In the genomic region with DNA sequence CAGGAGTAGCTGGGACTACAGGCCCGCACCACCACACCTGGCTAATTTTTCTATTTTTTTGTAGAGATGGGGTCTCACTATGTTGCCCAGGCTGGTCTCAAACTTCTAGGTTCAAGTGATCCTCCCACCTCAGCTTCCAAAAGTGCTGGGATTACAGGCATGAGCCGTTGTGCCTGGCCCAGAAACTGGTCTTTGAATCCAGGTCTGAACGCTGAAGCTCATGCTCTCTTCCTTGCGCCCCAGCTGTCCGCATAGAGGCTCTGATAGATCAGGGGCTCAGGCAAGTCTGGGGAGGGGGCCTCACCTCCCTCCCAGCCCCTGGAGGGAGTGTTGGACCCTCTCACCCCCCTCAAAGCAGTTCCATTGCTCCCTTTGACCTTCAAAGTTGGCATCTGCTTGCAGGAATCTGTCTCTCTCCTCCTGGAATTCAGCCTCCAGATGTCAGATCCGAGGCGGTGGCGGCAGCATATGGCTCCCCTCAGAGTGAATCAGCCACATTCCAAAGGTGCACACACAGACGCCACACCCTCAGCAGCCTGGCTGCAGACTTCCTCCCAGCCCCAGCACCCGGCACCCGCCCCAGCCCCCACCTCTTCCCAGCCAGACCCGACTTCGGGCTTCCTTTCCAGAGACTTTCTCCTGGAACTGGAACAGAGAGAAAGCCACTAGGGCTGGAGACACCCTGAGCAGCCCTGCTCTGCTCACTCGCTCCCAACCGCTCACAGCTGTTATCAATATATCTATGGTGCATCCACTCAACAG, we compare ENCODE assay signal across 8 cellular contexts. TPM values are rescaled to one million over a fixed set of nuclear protein-coding genes. Genes with fewer than 3 reads are reported as not detected.
DNase-seq lines count a peak whose midpoint lies in the region; ATAC-seq and TF ChIP-seq lines count a peak whose summit lies in the region.

No MANE protein-coding gene starts in this region.

- no peak overlapping the region for H3K27ac Mint-ChIP-seq in CD4-positive, alpha-beta T cell

- H3K9me3 Mint-ChIP-seq in CD4-positive, alpha-beta T cell, result no peaks in the 10 kb centered on the region

- no peak overlapping the region for H3K4me3 Mint-ChIP-seq in CD4-positive, alpha-beta T cell

- H3K9me3 ChIP-seq in HEK293 (ENCODE audit: control insufficient read depth, insufficient read depth, low read depth, low read length) (no peaks in the 10 kb centered on the region), hepatocyte (ENCODE audit: low read depth) (no peaks in the 10 kb centered on the region), smooth muscle cell (replicated peaks; ENCODE audit: low read depth) (no peaks in the 10 kb centered on the region)
- H3K9me3 ChIP-seq in CD4-positive, alpha-beta T cell (ENCODE audit: control insufficient read depth, low read length), result no peaks in the 10 kb centered on the region

- intact Hi-C loops in CD4-positive, alpha-beta T cell (cut with DNase I, micrococcal nuclease), result no loop called here

- peaks cover 34% of the 10 kb centered on the region for H3F3A ChIP-seq in smooth muscle cell (ENCODE audit: low read depth)

- no peaks in the 10 kb centered on the region for H3K9me2 ChIP-seq in hepatocyte (replicated peaks; ENCODE audit: insufficient read depth)

- H3K4me3 ChIP-seq in HEK293 (ENCODE audit: low read depth, low read length), result no peak overlapping the region
- H3K4me3 ChIP-seq in hepatocyte, result no peak overlapping the region
- peak overlapping the region; percentile 14 for H3K4me3 ChIP-seq in smooth muscle cell

- H3K36me3 Mint-ChIP-seq in CD4-positive, alpha-beta T cell (ENCODE audit: low read depth), result peaks cover 4% of the 10 kb centered on the region

- POLR2A ChIA-PET in HEK293 (lab: Yijun Ruan, JAX), result interaction anchor here (1.1 to 1.5 kb wide), 2 partner anchors 10 to 17 kb away, joined by 3 to 4 read pairs; a partner anchor contains a TSS
- POLR2A ChIA-PET in CD4-positive, alpha-beta T cell (lab: Charles Lee), result interaction anchor here (1.1 kb wide), 1 partner anchor 9 kb away, joined by 3 read pairs; no protein-coding TSS in a partner anchor

- H4K20me1 ChIP-seq in hepatocyte (ENCODE audit: insufficient read depth, poor library complexity, severe bottlenecking), result no peaks in the 10 kb centered on the region
- H4K20me1 ChIP-seq in smooth muscle cell (ENCODE audit: low read depth), result no peaks in the 10 kb centered on the region

- CTCF ChIA-PET in HEK293 (lab: Yijun Ruan, JAX), result interaction anchor here (0.6 to 5.7 kb wide), 9 partner anchors 10 to 104 kb away, joined by 4 to 35 read pairs (median 5); no protein-coding TSS in a partner anchor
- CTCF ChIA-PET in CD4-positive, alpha-beta T cell (lab: Charles Lee), result interaction anchor here (0.8 to 1.7 kb wide), 3 partner anchors 10 to 46 kb away, joined by 3 to 5 read pairs (median 4); no protein-coding TSS in a partner anchor

- H3K4me1 ChIP-seq in HEK293 (ENCODE audit: control insufficient read depth, insufficient read depth, low read length) (peaks cover 4% of the 10 kb centered on the region; the same call in 1 of the 2 replicates), hepatocyte (ENCODE audit: insufficient read depth) (peaks cover 22% of the 10 kb centered on the region), smooth muscle cell (ENCODE audit: low read depth) (peaks cover 17% of the 10 kb centered on the region)

- TF ChIP-seq CTCF in HEK293 (tag by site-specific recombination; IDR thresholded peaks at IDR 0.05) (no peak), hepatocyte (IDR thresholded peaks at IDR 0.05; ENCODE audit: poor library complexity) (no peak), smooth muscle cell (IDR thresholded peaks at IDR 0.05; ENCODE audit: borderline replicate concordance, insufficient read depth, poor library complexity, severe bottlenecking) (no peak)
- TF ChIP-seq CTCF in CD4-positive, alpha-beta T cell (IDR thresholded peaks at IDR 0.05), result no peak

- H3K4me1 Mint-ChIP-seq in CD4-positive, alpha-beta T cell (ENCODE audit: low read depth), result no peaks in the 10 kb centered on the region

- H2AFZ ChIP-seq in hepatocyte (no peak overlapping the region), smooth muscle cell (ENCODE audit: low read depth) (no peak overlapping the region)

- H3K4me2 ChIP-seq in hepatocyte (peak overlapping the region; percentile 66), smooth muscle cell (peak overlapping the region; percentile 81)

- 22% methylated on average over 13 of the region's 15 CpGs for WGBS in hepatocyte (ENCODE audit: low lambda C conversion rate, missing lambda C conversion rate)
- 25% methylated on average over 14 of the region's 15 CpGs for WGBS in smooth muscle cell (ENCODE audit: low lambda C conversion rate)

- DNase-seq in amniotic stem cell (lab: John Stamatoyannopoulos, UW) (peak; percentile 92), hepatocyte (ENCODE audit: low spot score) (peak; percentile 94), smooth muscle cell (lab: John Stamatoyannopoulos, UW; ENCODE audit: unreplicated experiment) (peak; percentile 42), NCI-H345 treated with DMSO at 0.1 percent for 48 hours (lab: John Stamatoyannopoulos, UW; ENCODE audit: unreplicated experiment) (no peak), NCI-H2029 (lab: John Stamatoyannopoulos, UW) (no peak)
- DNase-seq in CD4-positive, alpha-beta T cell, result no peak

- no peak for ATAC-seq in HG03280 (IDR thresholded peaks at IDR 0.05; ENCODE audit: unreplicated experiment)
- ATAC-seq in CD4-positive, alpha-beta T cell (ENCODE audit: poor library complexity), result no peak

- peaks cover 12% of the 10 kb centered on the region for H3K79me2 ChIP-seq in hepatocyte
- H3K79me2 ChIP-seq in smooth muscle cell (ENCODE audit: low read depth), result no peaks in the 10 kb centered on the region

- H3K36me3 ChIP-seq in HEK293 (ENCODE audit: control insufficient read depth in 2 of 2, insufficient read depth in 1 of 2, low read length in 2 of 2) (no peaks in the 10 kb centered on the region), hepatocyte (replicated peaks; ENCODE audit: insufficient read depth, low read depth) (no peaks in the 10 kb centered on the region), smooth muscle cell (ENCODE audit: low read depth) (no peaks in the 10 kb centered on the region)

- H3K27me3 Mint-ChIP-seq in CD4-positive, alpha-beta T cell, result no peaks in the 10 kb centered on the region

- H3K27me3 ChIP-seq in hepatocyte, result no peaks in the 10 kb centered on the region
- no peaks in the 10 kb centered on the region for H3K27me3 ChIP-seq in smooth muscle cell (ENCODE audit: low read depth)
- H3K27me3 ChIP-seq in CD4-positive, alpha-beta T cell (ENCODE audit: control insufficient read depth, insufficient read depth, low read length), result no peaks in the 10 kb centered on the region

- H3K9ac ChIP-seq in smooth muscle cell (ENCODE audit: low read depth), result peak overlapping the region; percentile 66

- H3K27ac ChIP-seq in HEK293 (ENCODE audit: extremely low read depth, low read depth, low read length) (no peak overlapping the region), hepatocyte (peak overlapping the region; percentile 95), smooth muscle cell (ENCODE audit: low read depth) (peak overlapping the region; percentile 93)
- no peak overlapping the region for H3K27ac ChIP-seq in CD4-positive, alpha-beta T cell (ENCODE audit: low read depth, low read length)

TF ChIP-seq in HEK293, 187 proteins besides CTCF, POLR2A, EP300 and RAD21 (continues in another document):
- TF ChIP-seq OSR2 (tag by site-specific recombination; IDR thresholded peaks at IDR 0.05) (peak; percentile 56), ZNF324 (tag by site-specific recombination; IDR thresholded peaks at IDR 0.05) (no peak), ZNF121 (tag by site-specific recombination; IDR thresholded peaks at IDR 0.05) (peak; percentile 96), ZFHX2 (tag by site-specific recombination; conservative IDR thresholded peaks at IDR 0.05) (no peak), ZBTB17 (tag by site-specific recombination; IDR thresholded peaks at IDR 0.05) (peak; percentile 66), HOXC10 (CRISPR knock-in tag; IDR thresholded peaks at IDR 0.05) (no peak), PRDM1 (tag by site-specific recombination; IDR thresholded peaks at IDR 0.05) (0 out of 2 replicates have a peak, but pooled peaks have one; percentile 21)
- TF ChIP-seq, protein P1, sequence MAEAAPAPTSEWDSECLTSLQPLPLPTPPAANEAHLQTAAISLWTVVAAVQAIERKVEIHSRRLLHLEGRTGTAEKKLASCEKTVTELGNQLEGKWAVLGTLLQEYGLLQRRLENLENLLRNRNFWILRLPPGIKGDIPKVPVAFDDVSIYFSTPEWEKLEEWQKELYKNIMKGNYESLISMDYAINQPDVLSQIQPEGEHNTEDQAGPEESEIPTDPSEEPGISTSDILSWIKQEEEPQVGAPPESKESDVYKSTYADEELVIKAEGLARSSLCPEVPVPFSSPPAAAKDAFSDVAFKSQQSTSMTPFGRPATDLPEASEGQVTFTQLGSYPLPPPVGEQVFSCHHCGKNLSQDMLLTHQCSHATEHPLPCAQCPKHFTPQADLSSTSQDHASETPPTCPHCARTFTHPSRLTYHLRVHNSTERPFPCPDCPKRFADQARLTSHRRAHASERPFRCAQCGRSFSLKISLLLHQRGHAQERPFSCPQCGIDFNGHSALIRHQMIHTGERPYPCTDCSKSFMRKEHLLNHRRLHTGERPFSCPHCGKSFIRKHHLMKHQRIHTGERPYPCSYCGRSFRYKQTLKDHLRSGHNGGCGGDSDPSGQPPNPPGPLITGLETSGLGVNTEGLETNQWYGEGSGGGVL (tag by site-specific recombination; IDR thresholded peaks at IDR 0.05), result peak; percentile 70

RNA-seq across cellular contexts. Expression of a gene that starts 16.9 kb away (rescaled TPM):
- 3.6 TPM in 2 replicates for total RNA-seq in hepatocyte
- 11.3 and 12.2 TPM in 2 replicates for polyA plus RNA-seq in hepatocyte
- total RNA-seq in smooth muscle cell, result 1.2 and 2.8 TPM in 2 replicates
- polyA plus RNA-seq in smooth muscle cell, result 9.2 and 13.4 TPM in 2 replicates
- not detected for total RNA-seq in CD4-positive, alpha-beta T cell

RNA-seq across cellular contexts. Expression of a gene that starts 26.1 kb away (rescaled TPM):
- total RNA-seq in hepatocyte (6.1 and 11.4 TPM in 2 replicates), smooth muscle cell (2.7 and 9.6 TPM in 2 replicates)
- polyA plus RNA-seq in hepatocyte (3.1 and 4.2 TPM in 2 replicates), smooth muscle cell (1.3 and 2.5 TPM in 2 replicates)
- 10 to 100 TPM in 1 of 2 experiments, 1 to 10 TPM in 1; 8.6 to 10.8 TPM for total RNA-seq in CD4-positive, alpha-beta T cell

RNA-seq across cellular contexts. Expression of a gene that starts 52.2 kb away (rescaled TPM):
- total RNA-seq in hepatocyte (33.0 and 35.0 TPM in 2 replicates), smooth muscle cell (18.4 and 29.6 TPM in 2 replicates)
- polyA plus RNA-seq in hepatocyte (57.7 and 70.4 TPM in 2 replicates), smooth muscle cell (47.7 and 52.2 TPM in 2 replicates)
- 10 to 100 TPM; 24.9 to 26.8 TPM for total RNA-seq in CD4-positive, alpha-beta T cell

RNA-seq across cellular contexts. Expression of a gene that starts 57.1 kb away (rescaled TPM):
- total RNA-seq in hepatocyte (1.1 and 1.2 TPM in 2 replicates), smooth muscle cell (not detected in 2 replicates)
- polyA plus RNA-seq in hepatocyte (0.83 TPM in 1 of 2 replicates, not detected in the other), smooth muscle cell (0.08 TPM in 1 of 2 replicates, not detected in the other)
- total RNA-seq in CD4-positive, alpha-beta T cell, result not detected

Comparison
In these comparisons a context has a peak if more than half of its experiments do, and no peak if none do; other contexts are left out.
1. H3K27ac ChIP-seq: peak in hepatocyte (single experiment) and smooth muscle cell (single experiment); none in HEK293 (single experiment) and CD4-positive, alpha-beta T cell (single experiment).
2. DNase-seq: peak in amniotic stem cell (single experiment), hepatocyte (single experiment) and smooth muscle cell (single experiment); none in CD4-positive, alpha-beta T cell (0 of 10), NCI-H345 treated with DMSO at 0.1 percent for 48 hours (single experiment) and NCI-H2029 (single experiment).